ENCODE assay signal across 8 cellular contexts in genomic region chr11:128735935-128736610, GRCh38. TPM values are rescaled to one million over a fixed set of nuclear protein-coding genes. Genes with fewer than 3 reads are reported as not detected.
DNase-seq lines count a peak whose midpoint lies in the region; ATAC-seq and TF ChIP-seq lines count a peak whose summit lies in the region.

No MANE protein-coding gene starts in this region.

- H3K4me1 Mint-ChIP-seq in activated T-cell treated with anti-CD3 and anti-CD28 coated beads, Interleukin-2, amount 50 U/mL, for 4 hours (ENCODE audit: low read depth) = peaks cover 96% of the 10 kb centered on the region
- H3K4me1 Mint-ChIP-seq in stimulated activated naive CD8-positive, alpha-beta T cell treated with anti-CD3 and anti-CD28 coated beads, Interleukin-15, amount 100 ng/mL, for 72 hours = peaks cover 95% of the 10 kb centered on the region

- H4K20me1 ChIP-seq in SU-DHL-6 (ENCODE audit: low read depth, low read length) = no peaks in the 10 kb centered on the region

- H3K4me2 ChIP-seq in SU-DHL-6 (ENCODE audit: low read depth, low read length, poor library complexity, severe bottlenecking) = peak overlapping the region; percentile 68

- peaks cover 99% of the 10 kb centered on the region for H3K79me2 ChIP-seq in SU-DHL-6 (ENCODE audit: insufficient read depth, low read length)

- peak overlapping the region; percentile 57 for H3K9ac ChIP-seq in SU-DHL-6 (ENCODE audit: low read length)

- no peak for TF ChIP-seq CTCF in SU-DHL-6 (IDR thresholded peaks at IDR 0.05; ENCODE audit: insufficient read depth, low read length, poor library complexity, severe bottlenecking)

- no peak overlapping the region for H2AFZ ChIP-seq in SU-DHL-6 (ENCODE audit: low read depth, low read length, severe bottlenecking)

- H3K27me3 ChIP-seq in SU-DHL-6 (ENCODE audit: low read length) = no peaks in the 10 kb centered on the region

- H3K9me3 ChIP-seq in SU-DHL-6 (ENCODE audit: insufficient read depth, low read length) = no peaks in the 10 kb centered on the region

- H3K9me2 ChIP-seq in SU-DHL-6 (replicated peaks; ENCODE audit: insufficient read depth, low read length) = no peaks in the 10 kb centered on the region

- no peaks in the 10 kb centered on the region for H3K27me3 Mint-ChIP-seq in activated T-cell treated with anti-CD3 and anti-CD28 coated beads, Interleukin-2, amount 50 U/mL, for 4 hours (ENCODE audit: low read depth)
- no peaks in the 10 kb centered on the region for H3K27me3 Mint-ChIP-seq in stimulated activated naive CD8-positive, alpha-beta T cell treated with anti-CD3 and anti-CD28 coated beads, Interleukin-15, amount 100 ng/mL, for 72 hours

- peak overlapping the region; percentile 60 for H3K4me3 Mint-ChIP-seq in activated T-cell treated with anti-CD3 and anti-CD28 coated beads, Interleukin-2, amount 50 U/mL, for 4 hours
- H3K4me3 Mint-ChIP-seq in stimulated activated naive CD8-positive, alpha-beta T cell treated with anti-CD3 and anti-CD28 coated beads, Interleukin-15, amount 100 ng/mL, for 72 hours = peak overlapping the region; percentile 58

- peak; percentile 59 to 67 for ATAC-seq in activated T-cell treated with anti-CD3 and anti-CD28 coated beads, Interleukin-2, amount 50 U/mL, for 4 hours
- ATAC-seq in HG02840 (IDR thresholded peaks at IDR 0.05; ENCODE audit: low FRiP score, unreplicated experiment) (peak; percentile 32), esophagus mucosa (no peak)
- ATAC-seq in stimulated activated naive CD8-positive, alpha-beta T cell treated with anti-CD3 and anti-CD28 coated beads, Interleukin-15, amount 100 ng/mL, for 72 hours = peak; percentile 85

- H3F3A ChIP-seq in SU-DHL-6 (ENCODE audit: insufficient read depth) = peaks cover 42% of the 10 kb centered on the region

- peaks cover 5% of the 10 kb centered on the region for H3K36me3 Mint-ChIP-seq in activated T-cell treated with anti-CD3 and anti-CD28 coated beads, Interleukin-2, amount 50 U/mL, for 4 hours (ENCODE audit: insufficient read depth)

- H3K27ac ChIP-seq in SU-DHL-6 (ENCODE audit: low read depth, low read length) = peak overlapping the region; percentile 100

- no peaks in the 10 kb centered on the region for H3K9me3 Mint-ChIP-seq in activated T-cell treated with anti-CD3 and anti-CD28 coated beads, Interleukin-2, amount 50 U/mL, for 4 hours
- no peaks in the 10 kb centered on the region for H3K9me3 Mint-ChIP-seq in stimulated activated naive CD8-positive, alpha-beta T cell treated with anti-CD3 and anti-CD28 coated beads, Interleukin-15, amount 100 ng/mL, for 72 hours

- no peak overlapping the region for H3K4me3 ChIP-seq in SU-DHL-6 (ENCODE audit: insufficient read depth, low read length, poor library complexity, severe bottlenecking)

- H3K36me3 ChIP-seq in SU-DHL-6 (ENCODE audit: low read length) = no peaks in the 10 kb centered on the region

- no peak for DNase-seq in activated T-cell treated with anti-CD3 and anti-CD28 coated beads, Interleukin-2, amount 50 U/mL, for 4 hours
- no peak for DNase-seq in activated T-cell treated with anti-CD3 and anti-CD28 coated beads, Interleukin-2, amount 50 U/mL, for 1 hour
- no peak for DNase-seq in stimulated activated naive CD8-positive, alpha-beta T cell treated with anti-CD3 and anti-CD28 coated beads, Interleukin-15, amount 100 ng/mL, for 72 hours
- DNase-seq in NCI-H82 treated with DMSO at 0.1 percent for 48 hours (lab: John Stamatoyannopoulos, UW; ENCODE audit: unreplicated experiment) = no peak
- DNase-seq in NCI-H69 (lab: John Stamatoyannopoulos, UW) = no peak

- peak overlapping the region; percentile 7 to 69 for H3K27ac Mint-ChIP-seq in stimulated activated naive CD8-positive, alpha-beta T cell treated with anti-CD3 and anti-CD28 coated beads, Interleukin-15, amount 100 ng/mL, for 72 hours

RNA-seq across cellular contexts. Expression of gene FLI1, which starts 42.2 kb away (rescaled TPM):
- 10 to 100 TPM; 18.1 to 22.7 (median 21.7) TPM for total RNA-seq in activated T-cell treated with anti-CD3 and anti-CD28 coated beads, Interleukin-2, amount 50 U/mL, for 4 hours
- 2.1 TPM for total RNA-seq in esophagus mucosa
